In genomic region chr5:80976985-80977384, GRCh38 we compare ENCODE assay signal across 21 cellular contexts. TPM values are rescaled to one million over a fixed set of nuclear protein-coding genes. Genes with fewer than 3 reads are reported as not detected.
DNase-seq lines count a peak whose midpoint lies in the region; ATAC-seq and TF ChIP-seq lines count a peak whose summit lies in the region.
"Had no signal": no experiment of that assay in that cellular context is flagged by ENCODE, and none has a peak within 500 bp of the region (broad histone marks: within the 10 kb centered on the region; RNA-seq: fewer than 3 reads in every experiment).

No MANE protein-coding gene starts in this region.

- intact Hi-C loops in heart right ventricle (cut with DNase I) = no loop called here
- intact Hi-C loops in Right ventricle myocardium superior (cut with DNase I) = no loop called here
- intact Hi-C loops in psoas muscle (cut with DNase I) = no loop called here
- intact Hi-C loops in Calu3 (cut with micrococcal nuclease; ENCODE audit: unreplicated experiment) = no loop called here
- intact Hi-C loops in lower leg skin (cut with DNase I; ENCODE audit: low total_unique reads) = no loop called here

- H3K36me3 Mint-ChIP-seq in T-cell (no peaks in the 10 kb centered on the region), Calu3 (ENCODE audit: insufficient read depth, unreplicated experiment) (no peaks in the 10 kb centered on the region)

- H3K9me3 Mint-ChIP-seq in T-cell (no peaks in the 10 kb centered on the region), Calu3 (ENCODE audit: low read depth, unreplicated experiment) (no peaks in the 10 kb centered on the region)

- 66 to 72% methylated on average over 4 of the region's 4 CpGs for WGBS in heart right ventricle, 2 donors
- WGBS in psoas muscle, 3 donors = 67 to 81% (median 71%) methylated on average over 4 of the region's 4 CpGs
- WGBS in lower leg skin, 2 donors = 83 to 86% methylated on average over 4 of the region's 4 CpGs

- H3K4me3 ChIP-seq in heart right ventricle = no peak overlapping the region
- H3K4me3 ChIP-seq in right atrium auricular region = no peak overlapping the region
- H3K4me3 ChIP-seq in psoas muscle = no peak overlapping the region
- no peak overlapping the region for H3K4me3 ChIP-seq in lower leg skin (ENCODE audit: low read depth, poor library complexity, severe bottlenecking)
- H3K4me3 ChIP-seq: BLaER1 treated with 17β-estradiol and CSF1 and Interleukin-3, amounts not matched to agents 10 nM and 100 nM; GM12878; GM23248 had no signal

- ATAC-seq in heart right ventricle (peak; percentile 22 to 90 (median 79)), Right ventricle myocardium superior (ENCODE audit: poor library complexity) (no peak), T-cell (replicated peaks in 1 of 4) (no peak), psoas muscle (no peak), HG02981 (IDR thresholded peaks at IDR 0.05; ENCODE audit: unreplicated experiment) (no peak)
- ATAC-seq: GM12878, Panc1 had no signal

- H3K27ac ChIP-seq in heart right ventricle = peak overlapping the region in 9 of 10 donors; percentile 49 to 83 (median 72)
- H3K27ac ChIP-seq in right atrium auricular region = peak overlapping the region; percentile 56 to 62
- peak overlapping the region; percentile 6 for H3K27ac ChIP-seq in psoas muscle
- H3K27ac ChIP-seq: BLaER1 treated with 17β-estradiol and CSF1 and Interleukin-3, amounts not matched to agents 10 nM and 100 nM; GM23248; KMS-11 had no signal

- H3K36me3 ChIP-seq in heart right ventricle = no peaks in the 10 kb centered on the region
- H3K36me3 ChIP-seq in right atrium auricular region = no peaks in the 10 kb centered on the region
- H3K36me3 ChIP-seq in psoas muscle (ENCODE audit: insufficient read depth in 1 of 2, low read depth in 1 of 2) = no peaks in the 10 kb centered on the region
- H3K36me3 ChIP-seq: BLaER1 treated with 17β-estradiol and CSF1 and Interleukin-3, amounts not matched to agents 10 nM and 100 nM had no signal

- H3K4me1 Mint-ChIP-seq in T-cell (peaks cover 85 to 89% (median 87%) of the 10 kb centered on the region in 3 donors), Calu3 (ENCODE audit: low read depth, unreplicated experiment) (no peaks in the 10 kb centered on the region)

- TF ChIP-seq CTCF in heart right ventricle (IDR thresholded peaks at IDR 0.05) = no peak
- TF ChIP-seq CTCF in right atrium auricular region (IDR thresholded peaks at IDR 0.05) = no peak
- no peak for TF ChIP-seq CTCF in psoas muscle (IDR thresholded peaks at IDR 0.05)
- TF ChIP-seq CTCF in Calu3 (IDR thresholded peaks at IDR 0.05; ENCODE audit: unreplicated experiment) = no peak
- TF ChIP-seq CTCF in lower leg skin (IDR thresholded peaks at IDR 0.05) = no peak

- DNase-seq in heart right ventricle (no peak), Right ventricle myocardium superior (no peak), T-cell (no peak), right atrium auricular region (ENCODE audit: low spot score) (no peak), psoas muscle (no peak), Calu3 (no peak), lower leg skin (ENCODE audit: low spot score in 2 of 2) (no peak)
- DNase-seq: GM23248, MM.1S, NCI-H1105 treated with DMSO at 0.1 percent for 48 hours, NCI-H187, NCI-H446, NCI-H748 treated with DMSO at 0.1 percent for 48 hours, SHP77 treated with DMSO at 0.1 percent for 48 hours had no signal

- no peaks in the 10 kb centered on the region for H3K27me3 Mint-ChIP-seq in T-cell
- H3K27me3 Mint-ChIP-seq in Calu3 (ENCODE audit: unreplicated experiment) = no peaks in the 10 kb centered on the region

- no peaks in the 10 kb centered on the region for H3K27me3 ChIP-seq in heart right ventricle
- H3K27me3 ChIP-seq in right atrium auricular region = no peaks in the 10 kb centered on the region
- H3K27me3 ChIP-seq in psoas muscle (ENCODE audit: insufficient read depth in 3 of 3, low read length in 2 of 3) = no peaks in the 10 kb centered on the region
- H3K27me3 ChIP-seq: BLaER1 treated with 17β-estradiol and CSF1 and Interleukin-3, amounts not matched to agents 10 nM and 100 nM had no signal

- BruUV-seq in Calu3 (replicated peaks; lab: Mats Ljungman, UMichigan) = no TSS peak

- TF ChIP-seq POLR2A in lower leg skin (IDR thresholded peaks at IDR 0.05) = no peak

- CTCF ChIA-PET in T-cell (lab: Charles Lee) = no interaction called here
- CTCF ChIA-PET in Calu3 (lab: Charles Lee) = no interaction called here

- H3K27ac Mint-ChIP-seq in T-cell (peak overlapping the region; percentile 17 to 24), Calu3 (ENCODE audit: unreplicated experiment) (no peak overlapping the region)

- H3K4me3 Mint-ChIP-seq in T-cell (no peak overlapping the region), Calu3 (ENCODE audit: low read depth, unreplicated experiment) (no peak overlapping the region)

- H3K9me3 ChIP-seq in heart right ventricle (no peaks in the 10 kb centered on the region), right atrium auricular region (no peaks in the 10 kb centered on the region), psoas muscle (no peaks in the 10 kb centered on the region)
- H3K9me3 ChIP-seq: BLaER1 treated with 17β-estradiol and CSF1 and Interleukin-3, amounts not matched to agents 10 nM and 100 nM had no signal

- H3K4me1 ChIP-seq in heart right ventricle (peaks cover 0 to 78% (median 9%) of the 10 kb centered on the region in 9 donors), right atrium auricular region (peaks cover 0 to 9% of the 10 kb centered on the region in 2 donors), psoas muscle (no peaks in the 10 kb centered on the region)

- POLR2A ChIA-PET in T-cell (lab: Charles Lee) = interaction anchor here in 1 of 2 donors (1.1 kb wide), 1 partner anchor 36 kb away, joined by 3 read pairs; no protein-coding TSS in a partner anchor

RNA-seq across cellular contexts. Expression of gene RASGRF2, which starts 16.8 kb away (rescaled TPM):
- 10 to 100 TPM in 2 of 10 donors, 1 to 10 TPM in 8; 4.2 to 13.4 (median 6.8) TPM for total RNA-seq in heart right ventricle
- polyA plus RNA-seq in heart right ventricle = 1 to 10 TPM; 2.9 to 8.6 TPM
- 6.4 TPM for total RNA-seq in Right ventricle myocardium superior
- 10 to 100 TPM; 25.2 to 53.0 (median 27.0) TPM for total RNA-seq in T-cell
- 1 to 10 TPM; 3.5 to 6.3 TPM for total RNA-seq in right atrium auricular region
- total RNA-seq in psoas muscle = 1 to 10 TPM; 2.8 to 6.2 (median 5.3) TPM
- 1 to 10 TPM; 2.0 to 3.2 (median 2.2) TPM for polyA plus RNA-seq in psoas muscle
- total RNA-seq in Calu3 (2022) = 26.3 and 27.7 TPM in 2 replicates
- total RNA-seq in lower leg skin = 1 to 10 TPM; 1.0 to 5.3 (median 1.8) TPM
- total RNA-seq: A172, G401, GM23248 had no signal

Comparison
In these comparisons a context has a peak if more than half of its experiments do, and no peak if none do; other contexts are left out.
1. ATAC-seq: peak in heart right ventricle (8 of 8); none in Right ventricle myocardium superior (single experiment), T-cell (0 of 4), psoas muscle (0 of 4) and HG02981 (single experiment).
2. H3K27ac ChIP-seq: peak in every context shown above with its lines; median percentile 72 in heart right ventricle; 59 in right atrium auricular region; 6 in psoas muscle.